ENCODE assay signal across 8 cellular contexts in the genomic region with DNA sequence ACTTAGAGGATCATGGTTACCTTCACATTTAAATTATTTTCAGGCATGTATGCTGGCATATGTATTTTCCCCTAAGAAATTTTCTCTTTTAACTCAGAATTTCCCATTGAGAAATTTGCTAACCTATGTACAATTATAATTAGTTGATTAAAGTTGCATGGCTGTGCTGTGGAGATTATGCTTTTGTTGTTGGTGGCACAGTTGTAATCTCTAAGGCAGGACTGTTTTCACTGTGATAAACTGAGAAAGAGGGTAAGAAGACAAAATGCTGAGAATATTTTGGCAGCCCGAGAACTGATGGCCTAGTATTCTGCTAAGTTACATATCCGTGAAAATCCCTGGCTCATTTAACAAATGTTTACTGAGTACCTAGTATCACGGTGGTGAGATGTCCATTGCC. TPM values are rescaled to one million over a fixed set of nuclear protein-coding genes. Genes with fewer than 3 reads are reported as not detected.
DNase-seq lines count a peak whose midpoint lies in the region; TF ChIP-seq lines count a peak whose summit lies in the region.

No MANE protein-coding gene starts in this region.

- peak overlapping the region; percentile 19 for H3K27ac Mint-ChIP-seq in activated naive CD4-positive, alpha-beta T cell treated with anti-CD3 and anti-CD28 coated beads, Interleukin-2, amount 50 U/mL, for 24 hours

- H3K4me3 ChIP-seq in SU-DHL-6 (ENCODE audit: insufficient read depth, low read length, poor library complexity, severe bottlenecking): peak overlapping the region; percentile 61
- peak overlapping the region; percentile 11 for H3K4me3 ChIP-seq in fibroblast of the aortic adventitia (ENCODE audit: low read depth, low read length)
- no peak overlapping the region for H3K4me3 ChIP-seq in WERI-Rb-1 (ENCODE audit: low read depth, low read length)

- peaks cover 8% of the 10 kb centered on the region for H3K36me3 Mint-ChIP-seq in activated naive CD4-positive, alpha-beta T cell treated with anti-CD3 and anti-CD28 coated beads, Interleukin-2, amount 50 U/mL, for 24 hours

- DNase-seq in activated naive CD4-positive, alpha-beta T cell treated with anti-CD3 and anti-CD28 coated beads, Interleukin-2, amount 50 U/mL, for 16 hours: no peak
- DNase-seq in fibroblast of the aortic adventitia (ENCODE audit: low read depth) (no peak), superior temporal gyrus (ENCODE audit: extremely low spot score) (peak; percentile 24), WERI-Rb-1 (no peak), NCI-H2227 treated with DMSO at 0.1 percent for 48 hours (lab: John Stamatoyannopoulos, UW) (no peak)
- no peak for DNase-seq in NK-92 treated with Interleukin-12 subunit alpha and Interleukin-12 subunit beta, amount 100 ng/mL, for 24 hours (lab: John Stamatoyannopoulos, UW)

- peak overlapping the region; percentile 71 for H3K9ac ChIP-seq in SU-DHL-6 (ENCODE audit: low read length)

- H3K9me3 ChIP-seq in SU-DHL-6 (ENCODE audit: insufficient read depth, low read length) (no peaks in the 10 kb centered on the region), WERI-Rb-1 (ENCODE audit: severe bottlenecking) (peaks cover 2% of the 10 kb centered on the region)

- no peaks in the 10 kb centered on the region for H3K9me2 ChIP-seq in SU-DHL-6 (replicated peaks; ENCODE audit: insufficient read depth, low read length)

- H4K20me1 ChIP-seq in SU-DHL-6 (ENCODE audit: low read depth, low read length): no peaks in the 10 kb centered on the region

- no peaks in the 10 kb centered on the region for H3K27me3 Mint-ChIP-seq in activated naive CD4-positive, alpha-beta T cell treated with anti-CD3 and anti-CD28 coated beads, Interleukin-2, amount 50 U/mL, for 24 hours

- H3K36me3 ChIP-seq in SU-DHL-6 (ENCODE audit: low read length) (peaks cover 19% of the 10 kb centered on the region), WERI-Rb-1 (no peaks in the 10 kb centered on the region)

- H3K4me2 ChIP-seq in SU-DHL-6 (ENCODE audit: low read depth, low read length, poor library complexity, severe bottlenecking): peak overlapping the region; percentile 97

- H3F3A ChIP-seq in SU-DHL-6 (ENCODE audit: insufficient read depth): peaks cover 12% of the 10 kb centered on the region

- H2AFZ ChIP-seq in SU-DHL-6 (ENCODE audit: low read depth, low read length, severe bottlenecking): peak overlapping the region; percentile 19

- H3K4me1 Mint-ChIP-seq in activated naive CD4-positive, alpha-beta T cell treated with anti-CD3 and anti-CD28 coated beads, Interleukin-2, amount 50 U/mL, for 24 hours: peaks cover 51% of the 10 kb centered on the region

- TF ChIP-seq CTCF in SU-DHL-6 (IDR thresholded peaks at IDR 0.05; ENCODE audit: insufficient read depth, low read length, poor library complexity, severe bottlenecking) (no peak), fibroblast of the aortic adventitia (IDR thresholded peaks at IDR 0.05; ENCODE audit: insufficient read depth, low read length) (no peak), WERI-Rb-1 (IDR thresholded peaks at IDR 0.05; ENCODE audit: low read depth, low read length) (no peak)

- no peaks in the 10 kb centered on the region for H3K9me3 Mint-ChIP-seq in activated naive CD4-positive, alpha-beta T cell treated with anti-CD3 and anti-CD28 coated beads, Interleukin-2, amount 50 U/mL, for 24 hours

- H3K27me3 ChIP-seq in SU-DHL-6 (ENCODE audit: low read length) (no peaks in the 10 kb centered on the region), WERI-Rb-1 (ENCODE audit: insufficient read depth, low read depth, severe bottlenecking) (no peaks in the 10 kb centered on the region)

- H3K4me3 Mint-ChIP-seq in activated naive CD4-positive, alpha-beta T cell treated with anti-CD3 and anti-CD28 coated beads, Interleukin-2, amount 50 U/mL, for 24 hours: peak overlapping the region; percentile 90

- H3K27ac ChIP-seq in SU-DHL-6 (ENCODE audit: low read depth, low read length): peak overlapping the region; percentile 86; the same call in 1 of the 2 replicates
- no peak overlapping the region for H3K27ac ChIP-seq in WERI-Rb-1

- H3K79me2 ChIP-seq in SU-DHL-6 (ENCODE audit: insufficient read depth, low read length): peaks cover 5% of the 10 kb centered on the region; the same call in 1 of the 2 replicates

RNA-seq across cellular contexts. Expression of a gene that starts 1.4 kb away (rescaled TPM):
- 18.4 and 47.1 TPM in 2 replicates for total RNA-seq in fibroblast of the aortic adventitia (ENCODE audit: low replicate concordance)
